In the genomic region with DNA sequence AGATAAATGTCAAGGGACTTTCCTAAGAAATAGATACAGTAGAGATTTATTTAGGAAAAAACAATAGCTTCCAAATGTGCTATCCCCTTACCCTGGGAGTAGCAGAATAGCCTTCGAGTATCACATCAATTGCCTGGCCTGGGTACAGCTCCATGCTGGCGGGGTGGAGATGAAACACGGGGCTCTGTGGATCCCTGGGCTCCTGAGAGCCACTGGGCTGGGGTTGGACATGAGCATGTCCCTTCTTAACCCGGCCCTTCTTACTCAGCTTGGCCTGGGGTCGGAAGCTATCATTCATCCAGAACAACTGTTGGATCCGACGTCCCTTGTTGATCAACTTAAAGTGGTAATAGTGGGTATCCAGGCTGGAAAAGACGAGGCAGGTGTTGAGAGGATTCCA, we compare ENCODE assay signal across 6 cellular contexts.
DNase-seq lines count a peak whose midpoint lies in the region; ATAC-seq, FAIRE-seq and TF ChIP-seq lines count a peak whose summit lies in the region.
"Not testable (repeated sequence)": the region's sequence is repeated elsewhere in the genome, so short reads cannot be mapped to it uniquely, and the experiment has no call there.

No MANE protein-coding gene starts in this region.

- FAIRE-seq in H1 (lab: Jason Lieb, UNC), result not testable (repeated sequence)

- H3K27me3 ChIP-seq in GM23338 (ENCODE audit: insufficient read depth); HUES48 (ENCODE audit: control insufficient read depth, insufficient read depth, low read length); HUES64 (ENCODE audit: insufficient read depth, low read length); H1 (replicated peaks in 1 of 4; ENCODE audit: control insufficient read depth in 3 of 4, extremely low read depth in 1 of 4, insufficient read depth in 3 of 4, low read length in 3 of 4); neural progenitor cell: not testable (repeated sequence)

- peak overlapping the region; percentile 64 for H3K4me2 ChIP-seq in GM23338
- H3K4me2 ChIP-seq in H1 (ENCODE audit: insufficient read depth in 1 of 2, low read depth in 2 of 2, low read length in 2 of 2), result not testable (repeated sequence)
- peak overlapping the region; percentile 27 for H3K4me2 ChIP-seq in neural progenitor cell

- TF ChIP-seq RAD21 in H1 (IDR thresholded peaks at IDR 0.05 in 1 of 2, conservative IDR thresholded peaks at IDR 0.05 in 1 of 2; ENCODE audit: low read depth in 2 of 2, low read length in 2 of 2), result not testable (repeated sequence)

- not testable (repeated sequence) for H3K4me3 ChIP-seq in GM23338; HUES48 (ENCODE audit: low read depth, low read length); HUES64 (ENCODE audit: low read length); H1 (ENCODE audit: extremely low read depth in 1 of 4, insufficient read depth in 2 of 4, low read depth in 3 of 4, low read length in 4 of 4); neural progenitor cell

- not testable (repeated sequence) for H4K20me1 ChIP-seq in GM23338 (replicated peaks; ENCODE audit: insufficient read depth); H1 (replicated peaks in 1 of 2; ENCODE audit: control insufficient read depth in 1 of 2, insufficient read depth in 2 of 2, low read length in 2 of 2); neural progenitor cell (ENCODE audit: low read depth)

- H3K18ac ChIP-seq in H1 (ENCODE audit: extremely low read depth, low read length), result not testable (repeated sequence)

- H4K91ac ChIP-seq in H1 (replicated peaks; ENCODE audit: insufficient read length, low read length), result not testable (repeated sequence)

- not testable (repeated sequence) for H3F3A ChIP-seq in GM23338 (replicated peaks; ENCODE audit: low read depth); neural progenitor cell (ENCODE audit: low read depth)

- H3K36me3 Mint-ChIP-seq in GM23338 (ENCODE audit: low read depth); WTC11; neural progenitor cell: not testable (repeated sequence)

- not testable (repeated sequence) for H3K4me1 Mint-ChIP-seq in GM23338, WTC11, neural progenitor cell

- TF ChIP-seq EP300 in H1 (IDR thresholded peaks at IDR 0.05; ENCODE audit: borderline replicate concordance in 1 of 2, low read depth in 2 of 2, low read length in 2 of 2), result not testable (repeated sequence)

- H3K27ac ChIP-seq in GM23338 (ENCODE audit: low read depth) (peak overlapping the region; percentile 88; the same call in 1 of the 2 replicates), HUES48 (ENCODE audit: low read depth, low read length) (peak overlapping the region; percentile 69), HUES64 (ENCODE audit: low read depth, low read length) (peak overlapping the region; percentile 70; the same call in 1 of the 2 replicates)
- not testable (repeated sequence) for H3K27ac ChIP-seq in H1 (ENCODE audit: low read depth, low read length); neural progenitor cell

- not testable (repeated sequence) for TF ChIP-seq CTCF in GM23338 (conservative IDR thresholded peaks at IDR 0.05; ENCODE audit: low read depth in 2 of 2); WTC11 (IDR thresholded peaks at IDR 0.05); H1 (IDR thresholded peaks at IDR 0.05; ENCODE audit: control extremely low read depth in 1 of 3, insufficient read depth in 1 of 3, low read depth in 1 of 3, low read length in 3 of 3); neural progenitor cell (IDR thresholded peaks at IDR 0.05)

- not testable (repeated sequence) for H3K14ac ChIP-seq in H1 (ENCODE audit: insufficient read length)

- TF ChIP-seq POLR2A in H1 (IDR thresholded peaks at IDR 0.05; ENCODE audit: control extremely low read depth in 1 of 2, low read depth in 2 of 2, low read length in 2 of 2), result not testable (repeated sequence)

- not testable (repeated sequence) for H3K9me2 ChIP-seq in GM23338 (ENCODE audit: insufficient read depth)

- H3K79me2 ChIP-seq in GM23338 (replicated peaks; ENCODE audit: insufficient read depth); H1 (ENCODE audit: control insufficient read depth in 1 of 2, insufficient read depth in 2 of 2, low read length in 2 of 2); neural progenitor cell (ENCODE audit: low read depth): not testable (repeated sequence)

- H3K27me3 Mint-ChIP-seq in GM23338 (ENCODE audit: insufficient read depth, low read depth, poor library complexity); WTC11 (ENCODE audit: low read depth); neural progenitor cell (ENCODE audit: insufficient read depth, low read depth): not testable (repeated sequence)

- H3K4me3 Mint-ChIP-seq in GM23338, WTC11, neural progenitor cell: not testable (repeated sequence)

- not testable (repeated sequence) for H2BK20ac ChIP-seq in H1 (ENCODE audit: low read length)

- not testable (repeated sequence) for H2BK120ac ChIP-seq in H1 (replicated peaks; ENCODE audit: low read depth, low read length)

- H4K8ac ChIP-seq in H1 (ENCODE audit: extremely low read depth, insufficient read depth, low read length), result not testable (repeated sequence)

- WGBS in HUES64, result no CpG with 5 or more reads among the region's 8 CpGs
- WGBS in H1 (ENCODE audit: extremely low coverage in 1 of 2, insufficient coverage in 1 of 2, insufficient read length in 1 of 2, insufficient replicate concordance in 2 of 2, low coverage in 1 of 2, low lambda C conversion rate in 2 of 2, missing lambda C conversion rate in 1 of 2), 2 experiments, result no CpG with 5 or more reads among the region's 8 CpGs

- not testable (repeated sequence) for H3K56ac ChIP-seq in H1 (replicated peaks; ENCODE audit: insufficient read length, low read depth, low read length)

- H2AK5ac ChIP-seq in H1 (ENCODE audit: low read depth, low read length), result not testable (repeated sequence)

- H3K79me1 ChIP-seq in H1 (ENCODE audit: low read depth, low read length), result not testable (repeated sequence)

- H3K23ac ChIP-seq in H1 (ENCODE audit: insufficient read length), result not testable (repeated sequence)

- DNase-seq in GM23338 (ENCODE audit: low spot score); WTC11 (ENCODE audit: low spot score); H1 (ENCODE audit: low read depth in 1 of 2, low spot score in 2 of 2); neural progenitor cell (ENCODE audit: low spot score): not testable (repeated sequence)

- not testable (repeated sequence) for H3K4ac ChIP-seq in H1 (replicated peaks; ENCODE audit: insufficient read length, low read depth, low read length)

- peak overlapping the region; percentile 78; the same call in 1 of the 2 replicates for H2BK5ac ChIP-seq in H1 (ENCODE audit: low read depth, low read length)

- H3K23me2 ChIP-seq in H1 (ENCODE audit: low read depth, low read length), result not testable (repeated sequence)

- not testable (repeated sequence) for H3K9me3 Mint-ChIP-seq in GM23338, WTC11, neural progenitor cell

- not testable (repeated sequence) for H2AFZ ChIP-seq in GM23338; H1 (ENCODE audit: low read length); neural progenitor cell (replicated peaks)

- H2BK15ac ChIP-seq in H1 (ENCODE audit: low read length), result not testable (repeated sequence)

- ATAC-seq in GM23338 (peak; percentile 59), WTC11 (peak; percentile 53)

- not testable (repeated sequence) for H3K27ac Mint-ChIP-seq in GM23338, WTC11, neural progenitor cell

- H3K9me3 ChIP-seq in HUES48 (ENCODE audit: control insufficient read depth, insufficient read depth, low read length); HUES64 (ENCODE audit: insufficient read depth, low read depth, low read length); H1 (ENCODE audit: insufficient read depth in 2 of 2, low read depth in 1 of 2, low read length in 1 of 2); neural progenitor cell (ENCODE audit: low read depth): not testable (repeated sequence)

- CTCF ChIA-PET in WTC11 (lab: Charles Lee); H1 (lab: Charles Lee; ENCODE audit: partially characterized antibody): not testable (repeated sequence)

- not testable (repeated sequence) for H2BK12ac ChIP-seq in H1 (ENCODE audit: low read depth, low read length)

- not testable (repeated sequence) for H3K9ac ChIP-seq in HUES48 (ENCODE audit: low read depth, low read length); HUES64 (ENCODE audit: low read depth, low read length); H1 (replicated peaks in 1 of 4; ENCODE audit: extremely low read depth in 1 of 4, low read depth in 3 of 4, low read length in 3 of 4); neural progenitor cell

- POLR2A ChIA-PET in WTC11 (lab: Charles Lee); H1 (lab: Charles Lee; ENCODE audit: partially characterized antibody): not testable (repeated sequence)

- not testable (repeated sequence) for H3K36me3 ChIP-seq in GM23338 (ENCODE audit: insufficient read depth); HUES48 (ENCODE audit: control insufficient read depth, insufficient read depth, low read length); HUES64 (ENCODE audit: insufficient read depth, low read length); H1 (ENCODE audit: control insufficient read depth in 2 of 4, insufficient read depth in 4 of 4, low read length in 3 of 4); neural progenitor cell

- not testable (repeated sequence) for H4K5ac ChIP-seq in H1 (ENCODE audit: insufficient read length, low read depth, low read length)

- not testable (repeated sequence) for H3K4me1 ChIP-seq in GM23338 (ENCODE audit: insufficient read depth); HUES48 (ENCODE audit: control insufficient read depth, insufficient read depth, low read length); H1 (replicated peaks in 1 of 4; ENCODE audit: control insufficient read depth in 3 of 4, insufficient read depth in 4 of 4, low read length in 3 of 4)
- H3K4me1 ChIP-seq in HUES64 (ENCODE audit: insufficient read depth, low read length), result peaks cover 10% of the 10 kb centered on the region
- H3K4me1 ChIP-seq in neural progenitor cell, result peaks cover 10% of the 10 kb centered on the region
